Comparison of ENCODE assay signal across 8 cellular contexts in genomic region chr1:39575191-39576015, GRCh38. TPM values are rescaled to one million over a fixed set of nuclear protein-coding genes. Genes with fewer than 3 reads are reported as not detected.
DNase-seq lines count a peak whose midpoint lies in the region; ATAC-seq and TF ChIP-seq lines count a peak whose summit lies in the region.

No MANE protein-coding gene starts in this region.

- TF ChIP-seq CTCF in type B pancreatic cell (conservative IDR thresholded peaks at IDR 0.05) = no peak

- H2BK15ac ChIP-seq in neuronal stem cell (ENCODE audit: low read length) = no peak overlapping the region

- H3K4me3 Mint-ChIP-seq in type B pancreatic cell = peak overlapping the region; percentile 95

- H3K9me3 ChIP-seq in neuronal stem cell (replicated peaks in 1 of 2; ENCODE audit: control insufficient read depth in 2 of 2, insufficient read depth in 1 of 2, low read depth in 1 of 2, low read length in 2 of 2) = peaks cover 0 to 2% of the 10 kb centered on the region in 2 donors

- H3K18ac ChIP-seq in neuronal stem cell (ENCODE audit: low read length) = peak overlapping the region; percentile 97

- H2AFZ ChIP-seq in neuronal stem cell (ENCODE audit: low read length) = peak overlapping the region; percentile 71

- H3K27ac ChIP-seq in neuronal stem cell (replicated peaks; ENCODE audit: low read length) = no peak overlapping the region

- H3K27ac Mint-ChIP-seq in type B pancreatic cell = peak overlapping the region; percentile 87

- peak; percentile 24 for ATAC-seq in HG02571 (IDR thresholded peaks at IDR 0.05; ENCODE audit: unreplicated experiment)

- peak overlapping the region; percentile 94 for H3K9ac ChIP-seq in neuronal stem cell (ENCODE audit: low read depth, low read length, poor library complexity)

- no peaks in the 10 kb centered on the region for H3K27me3 ChIP-seq in neuronal stem cell (ENCODE audit: control insufficient read depth in 3 of 3, insufficient read depth in 3 of 3, low read depth in 1 of 3, low read length in 3 of 3)

- H3K36me3 Mint-ChIP-seq in type B pancreatic cell = peaks cover 37% of the 10 kb centered on the region

- H3K4ac ChIP-seq in neuronal stem cell (ENCODE audit: low read length) = no peak overlapping the region

- H3K23ac ChIP-seq in neuronal stem cell (ENCODE audit: low read depth, low read length, poor library complexity) = peak overlapping the region; percentile 87

- H4K91ac ChIP-seq in neuronal stem cell (ENCODE audit: low read depth, low read length, poor library complexity) = no peak overlapping the region

- peaks cover 24 to 53% of the 10 kb centered on the region in 2 donors for H3K36me3 ChIP-seq in neuronal stem cell (replicated peaks in 1 of 2; ENCODE audit: control insufficient read depth in 2 of 2, insufficient read depth in 2 of 2, low read length in 2 of 2)

- H3K79me1 ChIP-seq in neuronal stem cell (ENCODE audit: low read depth, low read length) = peaks cover 6% of the 10 kb centered on the region

- no peak overlapping the region for H2BK12ac ChIP-seq in neuronal stem cell (ENCODE audit: low read length)

- H4K8ac ChIP-seq in neuronal stem cell (ENCODE audit: low read depth, low read length) = no peak overlapping the region

- DNase-seq in CD1c-positive myeloid dendritic cell (ENCODE audit: extremely low spot score) (peak; percentile 78), RPMI7951 (ENCODE audit: low read depth) (peak; percentile 66), germinal center (ENCODE audit: low spot score) (peak; percentile 46), neuronal stem cell (ENCODE audit: low spot score) (peak; percentile 11), type B pancreatic cell (ENCODE audit: extremely low spot score, unreplicated experiment) (no peak), dedifferentiated amniotic fluid mesenchymal stem cell (ENCODE audit: extremely low spot score) (no peak)
- peak; percentile 27 for DNase-seq in activated gamma-delta T cell treated with anti-CD3 and anti-CD28 coated beads, Interleukin-2, amount 50 U/mL, for 16 hours (ENCODE audit: low read depth)

- peaks cover 33% of the 10 kb centered on the region for H3K4me1 Mint-ChIP-seq in type B pancreatic cell (ENCODE audit: unreplicated experiment)

- H2BK120ac ChIP-seq in neuronal stem cell (ENCODE audit: low read depth, low read length) = no peak overlapping the region

- H3K27me3 Mint-ChIP-seq in type B pancreatic cell = no peaks in the 10 kb centered on the region

- peak overlapping the region; percentile 90 to 93 for H3K4me3 ChIP-seq in neuronal stem cell (ENCODE audit: low read length in 2 of 2)

- no peak overlapping the region for H2BK5ac ChIP-seq in neuronal stem cell (ENCODE audit: low read length)

- H3K4me2 ChIP-seq in neuronal stem cell (ENCODE audit: insufficient read depth, low read length, poor library complexity, severe bottlenecking) = peak overlapping the region; percentile 98

- no peaks in the 10 kb centered on the region for H3K9me3 Mint-ChIP-seq in type B pancreatic cell

- H3K14ac ChIP-seq in neuronal stem cell (ENCODE audit: low read length) = no peak overlapping the region

- peaks cover 12 to 14% of the 10 kb centered on the region in 2 donors for H3K4me1 ChIP-seq in neuronal stem cell (ENCODE audit: control insufficient read depth in 2 of 2, insufficient read depth in 1 of 2, low read depth in 1 of 2, low read length in 2 of 2)

- WGBS in neuronal stem cell (ENCODE audit: extremely low coverage in 2 of 2, insufficient read length in 2 of 2, insufficient replicate concordance in 1 of 2), 2 donors = no CpG with 5 or more reads among the region's 48 CpGs

- H2AK5ac ChIP-seq in neuronal stem cell (ENCODE audit: low read depth, low read length) = peak overlapping the region; percentile 40

RNA-seq across cellular contexts. Expression of gene PABPC4, which starts 1.2 kb away (rescaled TPM):
- total RNA-seq in RPMI7951 (2014; rRNA removed; shearing (Covaris generic)) = 84.9 and 116 TPM in 2 replicates
- 139 TPM for polyA plus RNA-seq in neuronal stem cell (2013, experiment 1 of 2)
- polyA plus RNA-seq in neuronal stem cell (2013, experiment 2 of 2) = 155 TPM
- 283 and 291 TPM in 2 replicates for total RNA-seq in type B pancreatic cell (ENCODE audit: low replicate concordance)

Comparison
In these comparisons a context has a peak if more than half of its experiments do, and no peak if none do; other contexts are left out.
1. DNase-seq: peak in CD1c-positive myeloid dendritic cell (single experiment), RPMI7951 (single experiment), activated gamma-delta T cell treated with anti-CD3 and anti-CD28 coated beads, Interleukin-2, amount 50 U/mL, for 16 hours (single experiment), germinal center (single experiment) and neuronal stem cell (single experiment); none in type B pancreatic cell (single experiment) and dedifferentiated amniotic fluid mesenchymal stem cell (single experiment).